Comparison of ENCODE assay signal across 8 cellular contexts in genomic region chrX:64975989-64976672, GRCh38. TPM values are rescaled to one million over a fixed set of nuclear protein-coding genes. Genes with fewer than 3 reads are reported as not detected.
DNase-seq lines count a peak whose midpoint lies in the region; ATAC-seq, FAIRE-seq and TF ChIP-seq lines count a peak whose summit lies in the region.

A gene with protein sequence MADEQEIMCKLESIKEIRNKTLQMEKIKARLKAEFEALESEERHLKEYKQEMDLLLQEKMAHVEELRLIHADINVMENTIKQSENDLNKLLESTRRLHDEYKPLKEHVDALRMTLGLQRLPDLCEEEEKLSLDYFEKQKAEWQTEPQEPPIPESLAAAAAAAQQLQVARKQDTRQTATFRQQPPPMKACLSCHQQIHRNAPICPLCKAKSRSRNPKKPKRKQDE (minus strand): TSS chrX:64976450. CDS start chrX:64976377, 73 bp downstream.

- peak; percentile 100 for ATAC-seq in HG02798 (IDR thresholded peaks at IDR 0.05; ENCODE audit: poor library complexity, unreplicated experiment)

- H3K9me3 ChIP-seq in duodenal mucosa (ENCODE audit: control insufficient read depth in 1 of 2, low read length in 2 of 2): no peaks in the 10 kb centered on the region

- peak; percentile 76 for FAIRE-seq in GM12892 (lab: Jason Lieb, UNC)

- H3K9ac ChIP-seq in duodenal mucosa (ENCODE audit: low read depth in 1 of 2, low read length in 2 of 2): peak within 1 kb of the TSS; percentile 32 to 37

- H3K27ac ChIP-seq in duodenal mucosa (ENCODE audit: low read depth, low read length): no peak within 1 kb of the TSS

- no peaks in the 10 kb centered on the region for H3K4me1 ChIP-seq in duodenal mucosa (ENCODE audit: control insufficient read depth in 1 of 2, insufficient read depth in 2 of 2, low read length in 2 of 2)

- 1 to 23% methylated on average over 16 to 17 of the region's 17 CpGs for WGBS in lower leg skin, 2 donors

- intact Hi-C loops in lower leg skin (cut with DNase I; ENCODE audit: low total_unique reads): no loop called here

- TF ChIP-seq POLR2A in GM12892 (IDR thresholded peaks at IDR 0.05; ENCODE audit: low read depth, low read length) (no peak), lower leg skin (IDR thresholded peaks at IDR 0.05) (no peak)

- DNase-seq in GM12892 (ENCODE audit: insufficient read length) (peak; percentile 38), NCI-H2227 treated with DMSO at 0.1 percent for 48 hours (lab: John Stamatoyannopoulos, UW) (peak; percentile 84), lower leg skin (ENCODE audit: low spot score in 2 of 2) (peak; percentile 41 to 91), LoVo (ENCODE audit: low spot score) (no peak)
- peak; percentile 58 to 70 for DNase-seq in activated CD4-positive, alpha-beta T cell treated with anti-CD3 and anti-CD28 coated beads, Interleukin-2, amount 50 U/mL, for 48 hours
- peak; percentile 67 for DNase-seq in stimulated activated CD4-positive, alpha-beta T cell treated with anti-CD3 and anti-CD28 coated beads, Interleukin-4, amount 100 ng/mL, for 24 hours

- H3K27me3 ChIP-seq in duodenal mucosa (ENCODE audit: control insufficient read depth in 1 of 2, insufficient read depth in 2 of 2, low read length in 2 of 2): no peaks in the 10 kb centered on the region

- H3K36me3 ChIP-seq in duodenal mucosa (ENCODE audit: control insufficient read depth in 1 of 2, insufficient read depth in 2 of 2, low read length in 2 of 2): no peaks in the 10 kb centered on the region

- H3K4me3 ChIP-seq in duodenal mucosa (ENCODE audit: low read depth in 1 of 2, low read length in 2 of 2) (peak within 1 kb of the TSS; percentile 81 to 84), lower leg skin (ENCODE audit: low read depth, poor library complexity, severe bottlenecking) (peak within 1 kb of the TSS; percentile 30)

- TF ChIP-seq CTCF in lower leg skin (IDR thresholded peaks at IDR 0.05): no peak

RNA-seq across cellular contexts. Expression of the gene that starts here (rescaled TPM):
- polyA plus RNA-seq in GM12892 (2012; ENCODE audit: missing spikeins): 9.5 TPM
- total RNA-seq in lower leg skin: 10 to 100 TPM in 1 of 4 donors, 1 to 10 TPM in 3; 4.8 to 10.3 (median 5.2) TPM
